In the genomic region with DNA sequence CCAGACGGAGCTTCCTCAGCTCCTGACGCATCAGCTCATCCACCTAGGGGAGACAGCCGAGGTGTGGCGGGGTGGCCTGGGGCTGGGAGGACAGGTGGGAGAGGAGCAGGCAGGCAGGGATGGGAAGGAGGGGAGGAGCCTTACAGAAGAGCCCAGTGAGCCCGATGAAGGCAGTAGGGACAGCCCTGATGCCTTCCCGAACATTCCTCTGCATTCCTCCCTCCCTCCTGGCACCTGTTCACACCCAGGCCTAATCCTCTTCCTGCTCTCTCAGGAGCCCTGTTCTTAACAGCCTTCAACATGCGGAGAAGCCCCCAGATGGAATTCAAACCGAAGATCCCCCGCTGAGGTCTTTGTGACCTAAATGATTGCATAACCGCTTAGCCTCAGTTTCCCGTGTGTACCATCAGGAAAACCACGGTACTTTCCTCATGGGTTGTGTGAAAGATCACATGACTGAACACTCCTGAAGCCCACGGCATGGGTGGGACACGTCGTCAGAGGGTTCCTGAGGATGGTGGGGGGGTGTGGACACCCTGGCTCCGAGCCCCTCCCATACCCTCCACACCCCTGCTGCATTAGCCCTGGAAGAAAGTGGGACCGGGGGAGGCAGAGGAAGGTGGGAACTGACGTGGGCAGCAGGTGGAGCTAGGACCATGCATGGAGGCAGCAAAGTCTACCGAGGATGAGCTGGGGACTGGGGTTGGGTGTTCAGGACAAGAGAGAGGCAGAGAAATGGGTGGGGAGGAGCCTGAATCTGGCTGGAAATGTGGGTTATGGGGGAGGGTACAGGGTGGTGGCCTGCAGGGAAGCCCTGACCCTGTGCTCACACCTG, we compare ENCODE assay signal across 21 cellular contexts. TPM values are rescaled to one million over a fixed set of nuclear protein-coding genes. Genes with fewer than 3 reads are reported as not detected.
"Had no signal": no experiment of that assay in that cellular context is flagged by ENCODE, and none has a peak within 500 bp of the region (broad histone marks: within the 10 kb centered on the region; RNA-seq: fewer than 3 reads in every experiment).

No MANE protein-coding gene starts in this region.

- ATAC-seq: left colon; lower lobe of right lung; stimulated activated naive CD8-positive, alpha-beta T cell treated with anti-CD3 and anti-CD28 coated beads, Interleukin-15, amount 100 ng/mL, for 72 hours had no signal

- H3K9me3 Mint-ChIP-seq: activated CD4-positive, alpha-beta T cell treated with anti-CD3 and anti-CD28 coated beads, Interleukin-2, amount 10 ng/mL, durations not matched to agents 7 days and 5 days; activated naive CD8-positive, alpha-beta T cell treated with anti-CD3 and anti-CD28 coated beads, Interleukin-2, amount 10 ng/mL, durations not matched to agents 7 days and 5 days; activated T-helper 1 cell treated with anti-CD3 and anti-CD28 coated beads, Interleukin-12 subunit alpha, Interleukin-12 subunit beta, Interleukin-2, Interleukin-4 antibody, amounts not matched to agents 30 ng/mL and 10 ng/mL and 1 ng/mL, durations not matched to agents 14 hours and 24 hours and 36 hours; mesothelial cell of epicardium; neural crest cell; stimulated activated naive CD8-positive, alpha-beta T cell treated with anti-CD3 and anti-CD28 coated beads, Interleukin-15, amount 100 ng/mL, for 72 hours; type B pancreatic cell had no signal

- H3K27ac Mint-ChIP-seq: activated CD4-positive, alpha-beta T cell treated with anti-CD3 and anti-CD28 coated beads, Interleukin-2, amount 10 ng/mL, durations not matched to agents 7 days and 5 days; activated naive CD8-positive, alpha-beta T cell treated with anti-CD3 and anti-CD28 coated beads, Interleukin-2, amount 10 ng/mL, durations not matched to agents 7 days and 5 days; activated T-helper 1 cell treated with anti-CD3 and anti-CD28 coated beads, Interleukin-12 subunit alpha, Interleukin-12 subunit beta, Interleukin-2, Interleukin-4 antibody, amounts not matched to agents 30 ng/mL and 10 ng/mL and 1 ng/mL, durations not matched to agents 14 hours and 24 hours and 36 hours; mesothelial cell of epicardium; stimulated activated naive CD8-positive, alpha-beta T cell treated with anti-CD3 and anti-CD28 coated beads, Interleukin-15, amount 100 ng/mL, for 72 hours; type B pancreatic cell had no signal

- H3K27me3 ChIP-seq: ovary had no signal

- DNase-seq: activated CD4-positive, alpha-beta T cell treated with anti-CD3 and anti-CD28 coated beads, Interleukin-2, amount 10 ng/mL, durations not matched to agents 7 days and 5 days; activated CD8-positive, alpha-beta memory T cell treated with anti-CD3 and anti-CD28 coated beads for 24 hours; activated naive CD4-positive, alpha-beta T cell; activated naive CD8-positive, alpha-beta T cell treated with anti-CD3 and anti-CD28 coated beads, Interleukin-2, amount 10 ng/mL, durations not matched to agents 7 days and 5 days; brain microvascular endothelial cell; cerebellar nuclear complex; effector CD8-positive, alpha-beta T cell; foreskin melanocyte; left colon; lower lobe of right lung; ovary; sigmoid colon; spleen; stimulated activated naive CD8-positive, alpha-beta T cell treated with anti-CD3 and anti-CD28 coated beads, Interleukin-15, amount 100 ng/mL, for 72 hours had no signal

- H3K36me3 ChIP-seq: brain microvascular endothelial cell, lower lobe of right lung, ovary, sigmoid colon, spleen had no signal

- H3K36me3 Mint-ChIP-seq: activated naive CD8-positive, alpha-beta T cell treated with anti-CD3 and anti-CD28 coated beads, Interleukin-2, amount 10 ng/mL, durations not matched to agents 7 days and 5 days; mesothelial cell of epicardium; type B pancreatic cell had no signal

- H3K4me1 Mint-ChIP-seq: mesothelial cell of epicardium, neural crest cell had no signal

- H3K27me3 Mint-ChIP-seq: stimulated activated naive CD8-positive, alpha-beta T cell treated with anti-CD3 and anti-CD28 coated beads, Interleukin-15, amount 100 ng/mL, for 72 hours had no signal

- H3K9me3 ChIP-seq: lower lobe of right lung, ovary, sigmoid colon, spleen had no signal

- H3K4me3 ChIP-seq: lower lobe of right lung, ovary, sigmoid colon, spleen had no signal

- H3K27ac ChIP-seq: brain microvascular endothelial cell, lower lobe of right lung, ovary, sigmoid colon, spleen had no signal

- H3K4me3 Mint-ChIP-seq: activated CD4-positive, alpha-beta T cell treated with anti-CD3 and anti-CD28 coated beads, Interleukin-2, amount 10 ng/mL, durations not matched to agents 7 days and 5 days; activated naive CD8-positive, alpha-beta T cell treated with anti-CD3 and anti-CD28 coated beads, Interleukin-2, amount 10 ng/mL, durations not matched to agents 7 days and 5 days; activated T-helper 1 cell treated with anti-CD3 and anti-CD28 coated beads, Interleukin-12 subunit alpha, Interleukin-12 subunit beta, Interleukin-2, Interleukin-4 antibody, amounts not matched to agents 30 ng/mL and 10 ng/mL and 1 ng/mL, durations not matched to agents 14 hours and 24 hours and 36 hours; mesothelial cell of epicardium; neural crest cell; stimulated activated naive CD8-positive, alpha-beta T cell treated with anti-CD3 and anti-CD28 coated beads, Interleukin-15, amount 100 ng/mL, for 72 hours; type B pancreatic cell had no signal

- H3K4me1 ChIP-seq: lower lobe of right lung, spleen had no signal

RNA-seq across cellular contexts. Expression of a gene that starts 8.8 kb away (rescaled TPM):
- total RNA-seq: activated CD4-positive, alpha-beta T cell treated with anti-CD3 and anti-CD28 coated beads, Interleukin-2, amount 10 ng/mL, durations not matched to agents 7 days and 5 days; activated naive CD8-positive, alpha-beta T cell treated with anti-CD3 and anti-CD28 coated beads, Interleukin-2, amount 10 ng/mL, durations not matched to agents 7 days and 5 days; activated T-helper 1 cell treated with anti-CD3 and anti-CD28 coated beads, Interleukin-12 subunit alpha, Interleukin-12 subunit beta, Interleukin-2, Interleukin-4 antibody, amounts not matched to agents 30 ng/mL and 10 ng/mL and 1 ng/mL, durations not matched to agents 14 hours and 24 hours and 36 hours; left colon; lower lobe of right lung; mesothelial cell of epicardium; neural crest cell; ovary; sigmoid colon; spleen; T-helper 2 cell treated with Interferon-gamma antibody and Interleukin-4, amounts not matched to agents 100 ng/mL and 5 ng/mL, for 36 hours; temporal lobe had no signal
- polyA plus RNA-seq: ovary, sigmoid colon, spleen had no signal

RNA-seq across cellular contexts. Expression of a gene that starts 14.5 kb away (rescaled TPM):
- total RNA-seq: activated CD4-positive, alpha-beta T cell treated with anti-CD3 and anti-CD28 coated beads, Interleukin-2, amount 10 ng/mL, durations not matched to agents 7 days and 5 days; activated T-helper 1 cell treated with anti-CD3 and anti-CD28 coated beads, Interleukin-12 subunit alpha, Interleukin-12 subunit beta, Interleukin-2, Interleukin-4 antibody, amounts not matched to agents 30 ng/mL and 10 ng/mL and 1 ng/mL, durations not matched to agents 14 hours and 24 hours and 36 hours; left colon; lower lobe of right lung; mesothelial cell of epicardium; myocyte; neural crest cell; sigmoid colon; spleen; temporal lobe had no signal
- polyA plus RNA-seq: sigmoid colon had no signal

RNA-seq across cellular contexts. Expression of a gene that starts 28.3 kb away (rescaled TPM):
- total RNA-seq: activated CD4-positive, alpha-beta T cell treated with anti-CD3 and anti-CD28 coated beads, Interleukin-2, amount 10 ng/mL, durations not matched to agents 7 days and 5 days; activated naive CD8-positive, alpha-beta T cell treated with anti-CD3 and anti-CD28 coated beads, Interleukin-2, amount 10 ng/mL, durations not matched to agents 7 days and 5 days; activated T-helper 1 cell treated with anti-CD3 and anti-CD28 coated beads, Interleukin-12 subunit alpha, Interleukin-12 subunit beta, Interleukin-2, Interleukin-4 antibody, amounts not matched to agents 30 ng/mL and 10 ng/mL and 1 ng/mL, durations not matched to agents 14 hours and 24 hours and 36 hours; left colon; lower lobe of right lung; mesothelial cell of epicardium; myocyte; ovary; sigmoid colon; spleen; T-helper 2 cell treated with Interferon-gamma antibody and Interleukin-4, amounts not matched to agents 100 ng/mL and 5 ng/mL, for 36 hours; temporal lobe had no signal
- polyA plus RNA-seq: ovary, sigmoid colon, spleen had no signal
